30 cellular contexts compared by ENCODE assay signal in genomic region chr7:76121044-76121443, GRCh38.
A peak's percentile ranks its signal among the peaks of the same experiment; 100 is the strongest.
DNase-seq lines count a peak whose midpoint lies in the region; ATAC-seq and TF ChIP-seq lines count a peak whose summit lies in the region.
"Had no signal": no experiment of that assay in that cellular context is flagged by ENCODE, and none has a peak within 500 bp of the region (broad histone marks: within the 10 kb centered on the region; RNA-seq: fewer than 3 reads in every experiment).

No MANE protein-coding gene starts in this region.

- in situ Hi-C loops in mammary epithelial cell (cut with MboI; ENCODE audit: low sequenced_read_pairs in 2 of 2) = no loop called here

- H3K36me3 Mint-ChIP-seq in endodermal cell (ENCODE audit: low read depth) = no peaks in the 10 kb centered on the region
- H3K36me3 Mint-ChIP-seq: CD4-positive, alpha-beta memory T cell had no signal

- no peak for ATAC-seq in GM21529 (IDR thresholded peaks at IDR 0.05; ENCODE audit: unreplicated experiment)
- ATAC-seq: GM12878 had no signal

- H3K4me2 ChIP-seq in mammary epithelial cell (ENCODE audit: insufficient read depth, low read depth, low read length) = no peak overlapping the region
- H3K4me2 ChIP-seq: KMS-11, PC-9 had no signal

- dilution Hi-C loops in mammary epithelial cell (cut with HindIII; ENCODE audit: low sequenced_read_pairs) = loop anchor here (10.0 kb wide), 1 partner anchor 84 kb away; the partner anchor contains the start of gene SRRM3

- DNase-seq in mammary epithelial cell (no peak), breast epithelium (ENCODE audit: low spot score in 2 of 2) (no peak), NCI-H526 (lab: John Stamatoyannopoulos, UW) (peak; percentile 99 to 100), endodermal cell (peak; percentile 51), Ammon's horn (ENCODE audit: low spot score) (no peak), left ventricle myocardium inferior (no peak)
- DNase-seq: C1 segment of cervical spinal cord; CD4-positive, alpha-beta memory T cell; COR-L47; DMS79; EL; GDM1; GOT3; HFFc6; IMR-90; MM.1S; NCI-H1048; NCI-H1417; NCI-H1930; NCI-H2107; NCI-H524; NCI-H82; NK-92 treated with Interleukin-12 subunit alpha and Interleukin-12 subunit beta, amount 100 ng/mL, for 24 hours; PC-9; RPMI8226; SHP77 had no signal

- no peaks in the 10 kb centered on the region for H3K9me3 Mint-ChIP-seq in endodermal cell
- H3K9me3 Mint-ChIP-seq: HFFc6 had no signal

- H3K9ac ChIP-seq in mammary epithelial cell (ENCODE audit: insufficient read depth, low read length) (no peak overlapping the region), endodermal cell (ENCODE audit: extremely low read depth, low read length, poor library complexity, severe bottlenecking) (peak overlapping the region; percentile 38)
- H3K9ac ChIP-seq: KMS-11 had no signal

- H2AFZ ChIP-seq in mammary epithelial cell (ENCODE audit: low read depth, low read length) = peak overlapping the region; percentile 31
- H2AFZ ChIP-seq: PC-9 had no signal

- H3K36me3 ChIP-seq in mammary epithelial cell (ENCODE audit: insufficient read depth, low read length) = no peaks in the 10 kb centered on the region
- no peaks in the 10 kb centered on the region for H3K36me3 ChIP-seq in breast epithelium
- H3K36me3 ChIP-seq in endodermal cell (ENCODE audit: control insufficient read depth, insufficient read depth, low read length) = no peaks in the 10 kb centered on the region
- H3K36me3 ChIP-seq in left ventricle myocardium inferior = no peaks in the 10 kb centered on the region
- H3K36me3 ChIP-seq: HAP-1 had no signal

- no TSS peak for BruUV-seq in mammary epithelial cell (replicated peaks; lab: Mats Ljungman, UMichigan)

- no peaks in the 10 kb centered on the region for H3K4me1 ChIP-seq in mammary epithelial cell (ENCODE audit: insufficient read depth, low read length)
- H3K4me1 ChIP-seq in breast epithelium = no peaks in the 10 kb centered on the region
- peaks cover 8% of the 10 kb centered on the region for H3K4me1 ChIP-seq in endodermal cell (ENCODE audit: control insufficient read depth, insufficient read depth, low read length)
- no peaks in the 10 kb centered on the region for H3K4me1 ChIP-seq in left ventricle myocardium inferior

- H3K27ac Mint-ChIP-seq in endodermal cell = peak overlapping the region; percentile 74
- H3K27ac Mint-ChIP-seq: HFFc6 had no signal

- peaks cover 33% of the 10 kb centered on the region for H3K4me1 Mint-ChIP-seq in endodermal cell

- CTCF ChIA-PET in mammary epithelial cell (lab: Charles Lee; ENCODE audit: low non-redundant PET) = no interaction called here

- no peak overlapping the region for H3K4me3 Mint-ChIP-seq in endodermal cell
- H3K4me3 Mint-ChIP-seq: CD4-positive, alpha-beta memory T cell; HFFc6 had no signal

- H3K27ac ChIP-seq in mammary epithelial cell (ENCODE audit: insufficient read depth, low read depth, low read length) (no peak overlapping the region), breast epithelium (no peak overlapping the region), endodermal cell (ENCODE audit: low read depth, low read length) (no peak overlapping the region), left ventricle myocardium inferior (replicated peaks) (no peak overlapping the region)
- H3K27ac ChIP-seq: KMS-11, PC-9 had no signal

- no peak overlapping the region for H3K4me3 ChIP-seq in mammary epithelial cell (replicated peaks in 1 of 3; ENCODE audit: insufficient read depth in 1 of 3, low read depth in 2 of 3, low read length in 3 of 3)
- H3K4me3 ChIP-seq in breast epithelium = no peak overlapping the region
- peak overlapping the region; percentile 8 for H3K4me3 ChIP-seq in endodermal cell (ENCODE audit: low read length)
- H3K4me3 ChIP-seq in left ventricle myocardium inferior = no peak overlapping the region
- H3K4me3 ChIP-seq: GM12878, HAP-1, PC-9 had no signal

- 74% methylated on average over 3 of the region's 3 CpGs for WGBS in mammary epithelial cell (ENCODE audit: low coverage, missing lambda C conversion rate)
- 70 to 75% methylated on average over 2 to 3 of the region's 3 CpGs for WGBS in endodermal cell (ENCODE audit: insufficient coverage in 1 of 2, insufficient read length in 1 of 2), 2 experiments

- TF ChIP-seq CTCF in mammary epithelial cell (conservative IDR thresholded peaks at IDR 0.05 in 1 of 2, IDR thresholded peaks at IDR 0.05 in 1 of 2; ENCODE audit: extremely low read depth in 1 of 2, insufficient read depth in 1 of 2, low read depth in 1 of 2, low read length in 2 of 2) = no peak
- no peak for TF ChIP-seq CTCF in breast epithelium (IDR thresholded peaks at IDR 0.05)
- no peak for TF ChIP-seq CTCF in endodermal cell (conservative IDR thresholded peaks at IDR 0.05)
- TF ChIP-seq CTCF in left ventricle myocardium inferior (IDR thresholded peaks at IDR 0.05; ENCODE audit: borderline replicate concordance) = no peak

- H4K20me1 ChIP-seq in mammary epithelial cell (ENCODE audit: insufficient read depth, low read length) = no peaks in the 10 kb centered on the region

- no peaks in the 10 kb centered on the region for H3K79me2 ChIP-seq in mammary epithelial cell (ENCODE audit: insufficient read depth, low read length)

- H3K9me3 ChIP-seq in mammary epithelial cell (replicated peaks; ENCODE audit: insufficient read depth, low read length) (no peaks in the 10 kb centered on the region), breast epithelium (no peaks in the 10 kb centered on the region), endodermal cell (ENCODE audit: control insufficient read depth, low read length) (no peaks in the 10 kb centered on the region), left ventricle myocardium inferior (replicated peaks) (no peaks in the 10 kb centered on the region)
- H3K9me3 ChIP-seq: HAP-1 had no signal

- H3K27me3 Mint-ChIP-seq in endodermal cell (ENCODE audit: insufficient read depth) = no peaks in the 10 kb centered on the region
- H3K27me3 Mint-ChIP-seq: CD4-positive, alpha-beta memory T cell had no signal

- TF ChIP-seq POLR2A in breast epithelium (IDR thresholded peaks at IDR 0.05) = no peak

- H3K27me3 ChIP-seq in mammary epithelial cell (ENCODE audit: insufficient read depth, low read length) = no peaks in the 10 kb centered on the region
- no peaks in the 10 kb centered on the region for H3K27me3 ChIP-seq in breast epithelium
- H3K27me3 ChIP-seq in endodermal cell (ENCODE audit: control insufficient read depth, insufficient read depth, low read length, poor library complexity, severe bottlenecking) = no peaks in the 10 kb centered on the region
- H3K27me3 ChIP-seq in left ventricle myocardium inferior (ENCODE audit: low read depth) = no peaks in the 10 kb centered on the region

- intact Hi-C loops in mammary epithelial cell (cut with micrococcal nuclease) = no loop called here
- intact Hi-C loops in breast epithelium (cut with DNase I; ENCODE audit: low total_unique reads) = no loop called here
- intact Hi-C loops in left ventricle myocardium inferior (cut with micrococcal nuclease) = no loop called here

Comparison
In these comparisons a context has a peak if more than half of its experiments do, and no peak if none do; other contexts are left out.
1. DNase-seq: peak in NCI-H526 (2 of 2) and endodermal cell (single experiment); none in mammary epithelial cell (single experiment), breast epithelium (0 of 2), Ammon's horn (single experiment) and left ventricle myocardium inferior (single experiment).